ENCODE assay signal across 13 cellular contexts in genomic region chr21:42616366-42617340, GRCh38. TPM values are rescaled to one million over a fixed set of nuclear protein-coding genes. Genes with fewer than 3 reads are reported as not detected.
DNase-seq lines count a peak whose midpoint lies in the region; ATAC-seq and TF ChIP-seq lines count a peak whose summit lies in the region.
"Had no signal": no experiment of that assay in that cellular context is flagged by ENCODE, and none has a peak within 500 bp of the region (broad histone marks: within the 10 kb centered on the region; RNA-seq: fewer than 3 reads in every experiment).

No MANE protein-coding gene starts in this region.

- CTCF ChIA-PET in activated CD4-positive, alpha-beta memory T cell treated with anti-CD3 and anti-CD28 coated beads for 36 hours (lab: Charles Lee), result interaction anchor here (0.9 to 1.5 kb wide), 2 partner anchors 23 to 200 kb away, joined by 3 to 4 read pairs; no protein-coding TSS in a partner anchor

- TF ChIP-seq CTCF in lower lobe of right lung (IDR thresholded peaks at IDR 0.05), result no peak

- POLR2A ChIA-PET in activated naive CD8-positive, alpha-beta T cell treated with anti-CD3 and anti-CD28 coated beads, Interleukin-2, amount 10 ng/mL, durations not matched to agents 7 days and 5 days (lab: Charles Lee), result interaction anchor here (0.5 to 1.0 kb wide), 2 partner anchors 68 to 194 kb away, joined by 3 read pairs; no protein-coding TSS in a partner anchor
- POLR2A ChIA-PET in activated CD4-positive, alpha-beta memory T cell treated with anti-CD3 and anti-CD28 coated beads for 36 hours (lab: Charles Lee), result interaction anchor here (1.5 kb wide), 1 partner anchor 37 kb away, joined by 3 read pairs; the partner anchor contains the start of gene PDE9A

- H3K27me3 ChIP-seq in lower lobe of right lung (ENCODE audit: low read depth), result peaks cover 28% of the 10 kb centered on the region
- H3K27me3 ChIP-seq in thymus (ENCODE audit: control insufficient read depth, insufficient read depth), result no peaks in the 10 kb centered on the region

- no peaks in the 10 kb centered on the region for H3K36me3 ChIP-seq in lower lobe of right lung
- H3K36me3 ChIP-seq in thymus (ENCODE audit: control insufficient read depth, insufficient read depth), result no peaks in the 10 kb centered on the region

- H3K9me3 ChIP-seq in lower lobe of right lung (no peaks in the 10 kb centered on the region), thymus (ENCODE audit: control insufficient read depth) (no peaks in the 10 kb centered on the region)
- H3K9me3 ChIP-seq: SK-N-SH had no signal

- no peak for DNase-seq in activated naive CD8-positive, alpha-beta T cell treated with anti-CD3 and anti-CD28 coated beads, Interleukin-2, amount 10 ng/mL, durations not matched to agents 7 days and 5 days
- DNase-seq in activated naive CD8-positive, alpha-beta T cell treated with anti-CD3 and anti-CD28 coated beads, Interleukin-2, amount 50 U/mL, for 24 hours, result no peak
- DNase-seq in activated CD4-positive, alpha-beta memory T cell treated with anti-CD3 and anti-CD28 coated beads for 36 hours, result peak; percentile 42
- DNase-seq in lower lobe of right lung (no peak), NCI-H2196 (lab: John Stamatoyannopoulos, UW; ENCODE audit: unreplicated experiment) (no peak), 8988T (no peak)
- DNase-seq: activated B cell treated with CpG ODN at 0.5 μM for 24 hours, cortex of kidney, GF-D8, NCI-H1694 had no signal

- H3K4me3 ChIP-seq in lower lobe of right lung (peak overlapping the region; percentile 33), thymus (ENCODE audit: low read length) (peak overlapping the region; percentile 12)

- H3K4me1 ChIP-seq in lower lobe of right lung (peaks cover 8% of the 10 kb centered on the region), thymus (ENCODE audit: control insufficient read depth, insufficient read depth, low read length) (peaks cover 9% of the 10 kb centered on the region)

- intact Hi-C loops in activated CD4-positive, alpha-beta memory T cell treated with anti-CD3 and anti-CD28 coated beads for 36 hours (cut with micrococcal nuclease), result loop anchor here (5.0 to 10.0 kb wide), 2 partner anchors 36 to 152 kb away; partner anchors contain the start of gene PDE9A
- intact Hi-C loops in lower lobe of right lung (cut with DNase I), result no loop called here

- peaks cover 1% of the 10 kb centered on the region for H3K36me3 Mint-ChIP-seq in activated naive CD8-positive, alpha-beta T cell treated with anti-CD3 and anti-CD28 coated beads, Interleukin-2, amount 10 ng/mL, durations not matched to agents 7 days and 5 days
- no peaks in the 10 kb centered on the region for H3K36me3 Mint-ChIP-seq in activated naive CD8-positive, alpha-beta T cell treated with anti-CD3 and anti-CD28 coated beads, Interleukin-2, amount 50 U/mL, for 24 hours (ENCODE audit: low read depth)
- peaks cover 3% of the 10 kb centered on the region for H3K36me3 Mint-ChIP-seq in activated CD4-positive, alpha-beta memory T cell treated with anti-CD3 and anti-CD28 coated beads for 36 hours

- no peaks in the 10 kb centered on the region for H3K4me1 Mint-ChIP-seq in activated naive CD8-positive, alpha-beta T cell treated with anti-CD3 and anti-CD28 coated beads, Interleukin-2, amount 10 ng/mL, durations not matched to agents 7 days and 5 days
- no peaks in the 10 kb centered on the region for H3K4me1 Mint-ChIP-seq in activated naive CD8-positive, alpha-beta T cell treated with anti-CD3 and anti-CD28 coated beads, Interleukin-2, amount 50 U/mL, for 24 hours
- peaks cover 5% of the 10 kb centered on the region for H3K4me1 Mint-ChIP-seq in activated CD4-positive, alpha-beta memory T cell treated with anti-CD3 and anti-CD28 coated beads for 36 hours (ENCODE audit: low read depth)
- H3K4me1 Mint-ChIP-seq: activated B cell treated with CpG ODN at 0.5 μM for 24 hours had no signal

- H3K9me3 Mint-ChIP-seq in activated naive CD8-positive, alpha-beta T cell treated with anti-CD3 and anti-CD28 coated beads, Interleukin-2, amount 10 ng/mL, durations not matched to agents 7 days and 5 days, result peaks cover 2% of the 10 kb centered on the region
- H3K9me3 Mint-ChIP-seq in activated naive CD8-positive, alpha-beta T cell treated with anti-CD3 and anti-CD28 coated beads, Interleukin-2, amount 50 U/mL, for 24 hours, result no peaks in the 10 kb centered on the region
- peaks cover 6% of the 10 kb centered on the region for H3K9me3 Mint-ChIP-seq in activated CD4-positive, alpha-beta memory T cell treated with anti-CD3 and anti-CD28 coated beads for 36 hours
- H3K9me3 Mint-ChIP-seq: activated B cell treated with CpG ODN at 0.5 μM for 24 hours had no signal

- H3K27ac ChIP-seq in lower lobe of right lung (no peak overlapping the region), thymus (ENCODE audit: low read depth) (no peak overlapping the region)

- ATAC-seq in activated naive CD8-positive, alpha-beta T cell treated with anti-CD3 and anti-CD28 coated beads, Interleukin-2, amount 10 ng/mL, durations not matched to agents 7 days and 5 days (ENCODE audit: low read depth), result peak; percentile 31
- no peak for ATAC-seq in activated naive CD8-positive, alpha-beta T cell treated with anti-CD3 and anti-CD28 coated beads, Interleukin-2, amount 50 U/mL, for 24 hours
- ATAC-seq in lower lobe of right lung, result no peak
- ATAC-seq in GM21423 (IDR thresholded peaks at IDR 0.05; ENCODE audit: unreplicated experiment), result no peak

- no peak overlapping the region for H3K4me3 Mint-ChIP-seq in activated naive CD8-positive, alpha-beta T cell treated with anti-CD3 and anti-CD28 coated beads, Interleukin-2, amount 10 ng/mL, durations not matched to agents 7 days and 5 days
- H3K4me3 Mint-ChIP-seq in activated naive CD8-positive, alpha-beta T cell treated with anti-CD3 and anti-CD28 coated beads, Interleukin-2, amount 50 U/mL, for 24 hours, result no peak overlapping the region
- no peak overlapping the region for H3K4me3 Mint-ChIP-seq in activated CD4-positive, alpha-beta memory T cell treated with anti-CD3 and anti-CD28 coated beads for 36 hours
- H3K4me3 Mint-ChIP-seq: activated B cell treated with CpG ODN at 0.5 μM for 24 hours had no signal

- no peak overlapping the region for H3K27ac Mint-ChIP-seq in activated naive CD8-positive, alpha-beta T cell treated with anti-CD3 and anti-CD28 coated beads, Interleukin-2, amount 10 ng/mL, durations not matched to agents 7 days and 5 days
- no peak overlapping the region for H3K27ac Mint-ChIP-seq in activated naive CD8-positive, alpha-beta T cell treated with anti-CD3 and anti-CD28 coated beads, Interleukin-2, amount 50 U/mL, for 24 hours
- H3K27ac Mint-ChIP-seq in activated CD4-positive, alpha-beta memory T cell treated with anti-CD3 and anti-CD28 coated beads for 36 hours, result no peak overlapping the region
- H3K27ac Mint-ChIP-seq: activated B cell treated with CpG ODN at 0.5 μM for 24 hours had no signal

- WGBS in thymus, result 58% methylated on average over 45 of the region's 45 CpGs

- H3K27me3 Mint-ChIP-seq in activated naive CD8-positive, alpha-beta T cell treated with anti-CD3 and anti-CD28 coated beads, Interleukin-2, amount 10 ng/mL, durations not matched to agents 7 days and 5 days, result peaks cover 42% of the 10 kb centered on the region
- H3K27me3 Mint-ChIP-seq in activated naive CD8-positive, alpha-beta T cell treated with anti-CD3 and anti-CD28 coated beads, Interleukin-2, amount 50 U/mL, for 24 hours, result no peaks in the 10 kb centered on the region
- H3K27me3 Mint-ChIP-seq in activated CD4-positive, alpha-beta memory T cell treated with anti-CD3 and anti-CD28 coated beads for 36 hours, result no peaks in the 10 kb centered on the region

RNA-seq across cellular contexts. Expression of gene PDE9A, which starts 36.8 kb away (rescaled TPM):
- total RNA-seq in activated naive CD8-positive, alpha-beta T cell treated with anti-CD3 and anti-CD28 coated beads, Interleukin-2, amount 10 ng/mL, durations not matched to agents 7 days and 5 days, result 1 to 10 TPM; 7.5 to 9.5 TPM
- total RNA-seq in activated CD4-positive, alpha-beta memory T cell treated with anti-CD3 and anti-CD28 coated beads for 36 hours, result 1 to 10 TPM; 7.5 to 8.6 TPM
- 12.8 TPM for total RNA-seq in lower lobe of right lung
- polyA plus RNA-seq in thymus, result 14.5 TPM
